7 cellular contexts compared by ENCODE assay signal in the genomic region with DNA sequence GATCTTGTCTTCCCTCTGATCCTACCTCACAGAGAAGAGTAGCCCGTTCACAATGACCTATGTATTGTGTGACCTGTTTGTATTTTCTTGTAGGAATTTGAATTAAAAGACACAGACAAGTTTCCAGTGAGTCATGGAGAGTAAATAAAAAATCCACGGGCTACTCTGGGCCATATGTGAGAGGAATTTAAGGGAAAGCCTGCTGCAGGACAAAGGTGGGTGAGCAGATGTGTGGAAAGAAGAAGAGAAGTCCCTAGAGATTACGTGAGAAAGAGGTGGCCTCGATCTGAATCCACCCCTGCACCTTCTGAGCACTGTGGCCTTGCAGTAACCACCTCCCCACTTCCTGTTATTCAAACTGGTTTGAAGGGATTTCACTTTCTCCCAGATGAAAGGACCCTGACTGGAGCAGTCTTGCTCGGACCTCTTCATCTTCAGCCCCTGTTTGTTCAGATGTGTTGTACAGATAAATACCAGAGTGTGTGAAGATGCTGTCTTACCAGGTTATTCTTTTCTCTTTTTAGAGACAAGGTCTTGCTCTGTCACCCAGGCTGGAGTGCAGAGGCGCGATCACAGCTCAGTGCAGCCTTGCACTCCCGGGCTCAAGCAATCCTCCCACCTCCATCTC.
DNase-seq lines count a peak whose midpoint lies in the region; ATAC-seq and TF ChIP-seq lines count a peak whose summit lies in the region.

No MANE protein-coding gene starts in this region.

- in situ Hi-C loops in KBM-7 (cut with MboI; ENCODE audit: low pct_unique_long_range_greater_than_20kb, low sequenced_read_pairs), result no loop called here

- no peaks in the 10 kb centered on the region for H3K4me1 ChIP-seq in hepatocyte (ENCODE audit: insufficient read depth)

- H3K4me2 ChIP-seq in hepatocyte, result no peak overlapping the region

- no peaks in the 10 kb centered on the region for H3K9me2 ChIP-seq in hepatocyte (replicated peaks; ENCODE audit: insufficient read depth)

- DNase-seq in KBM-7, result peak; percentile 49
- DNase-seq in iris pigment epithelial cell (ENCODE audit: low read depth), result peak; percentile 33
- DNase-seq in NCI-H345 treated with DMSO at 0.1 percent for 48 hours (lab: John Stamatoyannopoulos, UW; ENCODE audit: unreplicated experiment), result no peak
- DNase-seq in hepatocyte (ENCODE audit: low spot score), result no peak
- DNase-seq in NAMALWA (ENCODE audit: low spot score), result no peak

- H3K27me3 ChIP-seq in hepatocyte, result no peaks in the 10 kb centered on the region

- no peak overlapping the region for H3K27ac ChIP-seq in hepatocyte

- peak; percentile 78 for ATAC-seq in GM18861 (IDR thresholded peaks at IDR 0.05; ENCODE audit: unreplicated experiment)
- ATAC-seq in GM21717 (IDR thresholded peaks at IDR 0.05; ENCODE audit: unreplicated experiment), result peak; percentile 80

- H3K36me3 ChIP-seq in hepatocyte (replicated peaks; ENCODE audit: insufficient read depth, low read depth), result no peaks in the 10 kb centered on the region

- no peak overlapping the region for H3K4me3 ChIP-seq in hepatocyte

- H2AFZ ChIP-seq in hepatocyte, result no peak overlapping the region

- H3K79me2 ChIP-seq in hepatocyte, result no peaks in the 10 kb centered on the region

- TF ChIP-seq CTCF in hepatocyte (IDR thresholded peaks at IDR 0.05; ENCODE audit: poor library complexity), result no peak

- no peaks in the 10 kb centered on the region for H3K9me3 ChIP-seq in hepatocyte (ENCODE audit: low read depth)

- H4K20me1 ChIP-seq in hepatocyte (ENCODE audit: insufficient read depth, poor library complexity, severe bottlenecking), result no peaks in the 10 kb centered on the region

- WGBS in hepatocyte (ENCODE audit: low lambda C conversion rate, missing lambda C conversion rate), result 78% methylated on average over 8 of the region's 8 CpGs

Comparison
In these comparisons a context has a peak if more than half of its experiments do, and no peak if none do; other contexts are left out.
1. DNase-seq: peak in KBM-7 (single experiment) and iris pigment epithelial cell (single experiment); none in NCI-H345 treated with DMSO at 0.1 percent for 48 hours (single experiment), hepatocyte (single experiment) and NAMALWA (single experiment).